29 cellular contexts compared by ENCODE assay signal in genomic region chr5:90066920-90067319, GRCh38.
"Had no signal": no experiment of that assay in that cellular context is flagged by ENCODE, and none has a peak within 500 bp of the region (broad histone marks: within the 10 kb centered on the region; RNA-seq: fewer than 3 reads in every experiment).

No MANE protein-coding gene starts in this region.

- H3K4me3 ChIP-seq: stomach, suprapubic skin, testis, thoracic aorta, thyroid gland, tibial artery, tibial nerve, transverse colon, upper lobe of left lung, upper lobe of right lung, uterus, vagina had no signal

- H3K27me3 Mint-ChIP-seq: stimulated activated memory B cell treated with anti-CD40 and anti-IgM and Interleukin-4, amounts not matched to agents 10 μg/mL and 1 μg/mL and 100 μg/mL, for 72 hours; stimulated activated naive B cell treated with anti-CD40 and anti-IgM and Interleukin-4, amounts not matched to agents 10 μg/mL and 1 μg/mL and 100 μg/mL, for 72 hours; stimulated activated naive CD8-positive, alpha-beta T cell treated with anti-CD3 and anti-CD28 coated beads, Interleukin-15, amount 100 ng/mL, for 72 hours; stimulated activated naive CD8-positive, alpha-beta T cell treated with anti-CD3 and anti-CD28 coated beads, Interleukin-15, Interleukin-2, amounts not matched to agents 100 ng/mL and 50 ng/mL, for 24 hours; type B pancreatic cell had no signal

- H3K27ac ChIP-seq: stomach, suprapubic skin, testis, thyroid gland, tibial nerve, transverse colon, upper lobe of left lung, upper lobe of right lung, uterus, vagina had no signal

- H3K4me1 ChIP-seq: stomach, suprapubic skin, testis, thyroid gland, tibial nerve, transverse colon, upper lobe of left lung, upper lobe of right lung, uterus, vagina had no signal

- ATAC-seq: stimulated activated effector memory CD8-positive, alpha-beta T cell treated with anti-CD3 and anti-CD28 coated beads, Interleukin-12 subunit alpha, Interleukin-12 subunit beta, amount 100 ng/mL, for 72 hours; stimulated activated memory B cell treated with anti-CD40 and anti-IgM and Interleukin-4, amounts not matched to agents 10 μg/mL and 1 μg/mL and 100 μg/mL, for 72 hours; stimulated activated naive B cell treated with anti-CD40 and anti-IgM and Interleukin-4, amounts not matched to agents 10 μg/mL and 1 μg/mL and 100 μg/mL, for 72 hours; stimulated activated naive CD8-positive, alpha-beta T cell treated with anti-CD3 and anti-CD28 coated beads, Interleukin-15, amount 100 ng/mL, for 72 hours; stimulated activated naive CD8-positive, alpha-beta T cell treated with anti-CD3 and anti-CD28 coated beads, Interleukin-15, Interleukin-2, amounts not matched to agents 100 U/mL and 50 U/mL, for 24 hours; upper lobe of right lung had no signal

- H3K9me3 ChIP-seq: suprapubic skin, testis, thoracic aorta, thyroid gland, upper lobe of left lung, upper lobe of right lung, vagina had no signal

- H3K36me3 ChIP-seq: stomach, suprapubic skin, thoracic aorta, thyroid gland, tibial artery, tibial nerve, transverse colon, upper lobe of left lung, upper lobe of right lung, uterus, vagina had no signal

- H3K4me1 Mint-ChIP-seq: stimulated activated effector memory CD8-positive, alpha-beta T cell treated with anti-CD3 and anti-CD28 coated beads, Interleukin-12 subunit alpha, Interleukin-12 subunit beta, amount 100 ng/mL, for 72 hours; stimulated activated memory B cell treated with anti-CD40 and anti-IgM and Interleukin-4, amounts not matched to agents 10 μg/mL and 1 μg/mL and 100 μg/mL, for 72 hours; stimulated activated naive B cell treated with anti-CD40 and anti-IgM and Interleukin-4, amounts not matched to agents 10 μg/mL and 1 μg/mL and 100 μg/mL, for 72 hours; stimulated activated naive CD8-positive, alpha-beta T cell treated with anti-CD3 and anti-CD28 coated beads, Interleukin-15, amount 100 ng/mL, for 72 hours had no signal

- FAIRE-seq: urothelium cell line had no signal

- H3K4me3 Mint-ChIP-seq: stimulated activated effector memory CD8-positive, alpha-beta T cell treated with anti-CD3 and anti-CD28 coated beads, Interleukin-12 subunit alpha, Interleukin-12 subunit beta, amount 100 ng/mL, for 72 hours; stimulated activated memory B cell treated with anti-CD40 and anti-IgM and Interleukin-4, amounts not matched to agents 10 μg/mL and 1 μg/mL and 100 μg/mL, for 72 hours; stimulated activated naive B cell treated with anti-CD40 and anti-IgM and Interleukin-4, amounts not matched to agents 10 μg/mL and 1 μg/mL and 100 μg/mL, for 72 hours; stimulated activated naive CD8-positive, alpha-beta T cell treated with anti-CD3 and anti-CD28 coated beads, Interleukin-15, amount 100 ng/mL, for 72 hours; stimulated activated naive CD8-positive, alpha-beta T cell treated with anti-CD3 and anti-CD28 coated beads, Interleukin-15, Interleukin-2, amounts not matched to agents 100 ng/mL and 50 ng/mL, for 24 hours; type B pancreatic cell had no signal

- H3K36me3 Mint-ChIP-seq: stimulated activated effector memory CD8-positive, alpha-beta T cell treated with anti-CD3 and anti-CD28 coated beads, Interleukin-12 subunit alpha, Interleukin-12 subunit beta, amount 100 ng/mL, for 72 hours; stimulated activated memory B cell treated with anti-CD40 and anti-IgM and Interleukin-4, amounts not matched to agents 10 μg/mL and 1 μg/mL and 100 μg/mL, for 72 hours; type B pancreatic cell had no signal

- H3K27ac Mint-ChIP-seq: stimulated activated effector memory CD8-positive, alpha-beta T cell treated with anti-CD3 and anti-CD28 coated beads, Interleukin-12 subunit alpha, Interleukin-12 subunit beta, amount 100 ng/mL, for 72 hours; stimulated activated memory B cell treated with anti-CD40 and anti-IgM and Interleukin-4, amounts not matched to agents 10 μg/mL and 1 μg/mL and 100 μg/mL, for 72 hours; stimulated activated naive B cell treated with anti-CD40 and anti-IgM and Interleukin-4, amounts not matched to agents 10 μg/mL and 1 μg/mL and 100 μg/mL, for 72 hours; stimulated activated naive CD8-positive, alpha-beta T cell treated with anti-CD3 and anti-CD28 coated beads, Interleukin-15, amount 100 ng/mL, for 72 hours; stimulated activated naive CD8-positive, alpha-beta T cell treated with anti-CD3 and anti-CD28 coated beads, Interleukin-15, Interleukin-2, amounts not matched to agents 100 ng/mL and 50 ng/mL, for 24 hours; type B pancreatic cell had no signal

- DNase-seq: stimulated activated CD4-positive, alpha-beta T cell treated with anti-CD3 and anti-CD28 coated beads, Interleukin-2, amount 100 ng/mL, for 48 hours; stimulated activated CD4-positive, alpha-beta T cell treated with anti-CD3 and anti-CD28 coated beads, Interleukin-4, amount 100 ng/mL, for 1 hour; stimulated activated CD4-positive, alpha-beta T cell treated with anti-CD3 and anti-CD28 coated beads, Interleukin-4, amount 100 ng/mL, for 24 hours; stimulated activated CD4-positive, alpha-beta T cell treated with anti-CD3 and anti-CD28 coated beads, Interleukin-4, amount 100 ng/mL, for 4 hours; stimulated activated CD8-positive, alpha-beta memory T cell treated with anti-CD3 and anti-CD28 coated beads, Interleukin-4, amount 100 ng/mL, for 48 hours; stimulated activated naive B cell treated with anti-CD40 and anti-IgM and Interleukin-4, amounts not matched to agents 10 μg/mL and 1 μg/mL and 100 μg/mL, for 72 hours; stimulated activated naive CD4-positive, alpha-beta T cell; stimulated activated naive CD4-positive, alpha-beta T cell treated with Interleukin-2 at 50 U/mL for 16 hours; stimulated activated naive CD8-positive, alpha-beta T cell treated with anti-CD3 and anti-CD28 coated beads, Interleukin-15, amount 100 ng/mL, for 72 hours; stimulated activated naive CD8-positive, alpha-beta T cell treated with anti-CD3 and anti-CD28 coated beads, Interleukin-15, Interleukin-2, amounts not matched to agents 100 U/mL and 50 U/mL, for 24 hours; stomach; substantia nigra; testis; thyroid gland; tibial artery; transverse colon; trophoblast cell; upper lobe of left lung; upper lobe of right lung; uterus had no signal

- H3K27me3 ChIP-seq: stomach, suprapubic skin, testis, thyroid gland, tibial artery, tibial nerve, transverse colon, upper lobe of left lung, upper lobe of right lung, uterus, vagina had no signal

- H3K9me3 Mint-ChIP-seq: type B pancreatic cell had no signal
